ENCODE assay signal across 10 cellular contexts in genomic region chr2:132911726-132912724, GRCh38.
DNase-seq lines count a peak whose midpoint lies in the region; ATAC-seq and TF ChIP-seq lines count a peak whose summit lies in the region.
"Had no signal": no experiment of that assay in that cellular context is flagged by ENCODE, and none has a peak within 500 bp of the region (broad histone marks: within the 10 kb centered on the region; RNA-seq: fewer than 3 reads in every experiment).

No MANE protein-coding gene starts in this region.

- H3K9me3 ChIP-seq in esophagus squamous epithelium = no peaks in the 10 kb centered on the region

- peaks cover 13% of the 10 kb centered on the region for H3K9me3 Mint-ChIP-seq in nephron progenitor cell

- no peak for TF ChIP-seq POLR2A in esophagus squamous epithelium (IDR thresholded peaks at IDR 0.05)

- peak overlapping the region; percentile 94 for H3K27ac Mint-ChIP-seq in nephron progenitor cell

- H3K4me3 Mint-ChIP-seq in nephron progenitor cell = peak overlapping the region; percentile 58

- intact Hi-C loops in esophagus squamous epithelium (cut with DNase I) = no loop called here

- peak; percentile 12 for DNase-seq in ELR (ENCODE audit: low read depth)
- DNase-seq in NCI-H460 (ENCODE audit: extremely low read depth, low read depth) = peak; percentile 7
- peak; percentile 39 for DNase-seq in fibroblast of pulmonary artery (ENCODE audit: low read depth)
- DNase-seq in nephron progenitor cell = peak; percentile 79
- no peak for DNase-seq in epidermal melanocyte (ENCODE audit: insufficient read length, low spot score)
- DNase-seq in activated gamma-delta T cell treated with Interleukin-2 at 50 U/mL for 16 hours = no peak
- DNase-seq in esophagus squamous epithelium (lab: John Stamatoyannopoulos, UW) = no peak
- DNase-seq: amniotic stem cell; effector memory CD4-positive, alpha-beta T cell had no signal

- no peaks in the 10 kb centered on the region for H3K36me3 ChIP-seq in esophagus squamous epithelium

- no peaks in the 10 kb centered on the region for H3K4me1 ChIP-seq in esophagus squamous epithelium

- peaks cover 8% of the 10 kb centered on the region for H3K36me3 Mint-ChIP-seq in nephron progenitor cell (ENCODE audit: low read depth)

- peaks cover 44% of the 10 kb centered on the region for H3K4me1 Mint-ChIP-seq in nephron progenitor cell

- H3K27ac ChIP-seq in esophagus squamous epithelium = no peak overlapping the region

- H3K27me3 Mint-ChIP-seq in nephron progenitor cell (ENCODE audit: low read depth, poor library complexity) = peaks cover 2% of the 10 kb centered on the region

- TF ChIP-seq CTCF in fibroblast of pulmonary artery (IDR thresholded peaks at IDR 0.05; ENCODE audit: low read length, missing control alignments) (no peak), nephron progenitor cell (IDR thresholded peaks at IDR 0.05) (no peak), esophagus squamous epithelium (IDR thresholded peaks at IDR 0.05) (no peak)

- 62 to 66% methylated on average over 8 of the region's 8 CpGs for WGBS in esophagus squamous epithelium, 2 donors

- H3K4me3 ChIP-seq in fibroblast of pulmonary artery (replicated peaks; ENCODE audit: low read depth, low read length) (no peak overlapping the region), esophagus squamous epithelium (no peak overlapping the region)

- no peaks in the 10 kb centered on the region for H3K27me3 ChIP-seq in esophagus squamous epithelium

- no peak for ATAC-seq in GM18907 (IDR thresholded peaks at IDR 0.05; ENCODE audit: unreplicated experiment)

Comparison
In these comparisons a context has a peak if more than half of its experiments do, and no peak if none do; other contexts are left out.
1. DNase-seq: peak in ELR (single experiment), NCI-H460 (single experiment), fibroblast of pulmonary artery (single experiment) and nephron progenitor cell (single experiment); none in epidermal melanocyte (single experiment), activated gamma-delta T cell treated with Interleukin-2 at 50 U/mL for 16 hours (single experiment) and esophagus squamous epithelium (single experiment).